ENCODE assay signal across 3 cellular contexts in the genomic region with DNA sequence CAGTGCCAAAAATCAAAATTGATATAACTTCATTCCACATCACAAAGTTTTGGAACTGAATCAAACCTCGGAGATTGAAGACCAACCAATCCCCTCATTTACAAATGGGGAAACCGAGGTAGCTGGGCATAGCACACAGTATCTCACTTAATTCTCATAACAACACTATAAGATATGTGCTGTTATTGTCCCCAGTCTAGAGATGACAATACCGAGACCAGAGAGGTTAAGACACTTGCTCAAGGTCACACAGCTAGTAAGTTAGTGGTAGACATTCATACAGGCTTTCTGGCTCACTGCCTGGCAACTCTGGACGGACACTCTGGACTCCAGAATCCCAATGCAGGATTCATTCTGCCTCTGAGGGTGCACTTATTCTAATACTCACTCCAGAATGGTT.
TF ChIP-seq lines count a peak whose summit lies in the region.

No MANE protein-coding gene starts in this region.

TF ChIP-seq in SK-N-SH, 30 proteins besides CTCF, POLR2A, EP300 and RAD21 (continued from another document):
- TF ChIP-seq, protein P1, sequence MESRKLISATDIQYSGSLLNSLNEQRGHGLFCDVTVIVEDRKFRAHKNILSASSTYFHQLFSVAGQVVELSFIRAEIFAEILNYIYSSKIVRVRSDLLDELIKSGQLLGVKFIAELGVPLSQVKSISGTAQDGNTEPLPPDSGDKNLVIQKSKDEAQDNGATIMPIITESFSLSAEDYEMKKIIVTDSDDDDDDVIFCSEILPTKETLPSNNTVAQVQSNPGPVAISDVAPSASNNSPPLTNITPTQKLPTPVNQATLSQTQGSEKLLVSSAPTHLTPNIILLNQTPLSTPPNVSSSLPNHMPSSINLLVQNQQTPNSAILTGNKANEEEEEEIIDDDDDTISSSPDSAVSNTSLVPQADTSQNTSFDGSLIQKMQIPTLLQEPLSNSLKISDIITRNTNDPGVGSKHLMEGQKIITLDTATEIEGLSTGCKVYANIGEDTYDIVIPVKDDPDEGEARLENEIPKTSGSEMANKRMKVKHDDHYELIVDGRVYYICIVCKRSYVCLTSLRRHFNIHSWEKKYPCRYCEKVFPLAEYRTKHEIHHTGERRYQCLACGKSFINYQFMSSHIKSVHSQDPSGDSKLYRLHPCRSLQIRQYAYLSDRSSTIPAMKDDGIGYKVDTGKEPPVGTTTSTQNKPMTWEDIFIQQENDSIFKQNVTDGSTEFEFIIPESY (IDR thresholded peaks at IDR 0.05; ENCODE audit: borderline replicate concordance, low read depth), result no peak
- TF ChIP-seq, protein P2, sequence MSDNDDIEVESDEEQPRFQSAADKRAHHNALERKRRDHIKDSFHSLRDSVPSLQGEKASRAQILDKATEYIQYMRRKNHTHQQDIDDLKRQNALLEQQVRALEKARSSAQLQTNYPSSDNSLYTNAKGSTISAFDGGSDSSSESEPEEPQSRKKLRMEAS (IDR thresholded peaks at IDR 0.05; ENCODE audit: low read depth), result no peak
- TF ChIP-seq, protein P3, sequence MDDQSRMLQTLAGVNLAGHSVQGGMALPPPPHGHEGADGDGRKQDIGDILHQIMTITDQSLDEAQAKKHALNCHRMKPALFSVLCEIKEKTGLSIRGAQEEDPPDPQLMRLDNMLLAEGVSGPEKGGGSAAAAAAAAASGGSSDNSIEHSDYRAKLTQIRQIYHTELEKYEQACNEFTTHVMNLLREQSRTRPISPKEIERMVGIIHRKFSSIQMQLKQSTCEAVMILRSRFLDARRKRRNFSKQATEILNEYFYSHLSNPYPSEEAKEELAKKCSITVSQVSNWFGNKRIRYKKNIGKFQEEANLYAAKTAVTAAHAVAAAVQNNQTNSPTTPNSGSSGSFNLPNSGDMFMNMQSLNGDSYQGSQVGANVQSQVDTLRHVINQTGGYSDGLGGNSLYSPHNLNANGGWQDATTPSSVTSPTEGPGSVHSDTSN (IDR thresholded peaks at IDR 0.05), result no peak
- no peak for TF ChIP-seq FOXM1 (IDR thresholded peaks at IDR 0.05; ENCODE audit: low read depth)
- no peak for TF ChIP-seq MXI1 (IDR thresholded peaks at IDR 0.05; ENCODE audit: low read depth, low read length)
- no peak for TF ChIP-seq GATA2 (CRISPR knock-in tag; IDR thresholded peaks at IDR 0.05)
- no peak for TF ChIP-seq RCOR1 (IDR thresholded peaks at IDR 0.05; ENCODE audit: low read length)
- no peak for TF ChIP-seq JUND (IDR thresholded peaks at IDR 0.05)
- TF ChIP-seq POLR2AphosphoS5 (IDR thresholded peaks at IDR 0.05; ENCODE audit: low read depth, low read length), result no peak
- TF ChIP-seq NRF1 (IDR thresholded peaks at IDR 0.05; ENCODE audit: low read depth, low read length), result no peak
- no peak for TF ChIP-seq FOSL2 (IDR thresholded peaks at IDR 0.05; ENCODE audit: borderline replicate concordance, low read depth)
- no peak for TF ChIP-seq SMC3 (IDR thresholded peaks at IDR 0.05; ENCODE audit: low read depth, low read length)

TF ChIP-seq in SK-N-SH treated with all-trans-retinoic acid at 6 μM for 48 hours, 23 proteins besides CTCF, POLR2A, EP300 and RAD21 (continued from another document):
- TF ChIP-seq, protein P4, sequence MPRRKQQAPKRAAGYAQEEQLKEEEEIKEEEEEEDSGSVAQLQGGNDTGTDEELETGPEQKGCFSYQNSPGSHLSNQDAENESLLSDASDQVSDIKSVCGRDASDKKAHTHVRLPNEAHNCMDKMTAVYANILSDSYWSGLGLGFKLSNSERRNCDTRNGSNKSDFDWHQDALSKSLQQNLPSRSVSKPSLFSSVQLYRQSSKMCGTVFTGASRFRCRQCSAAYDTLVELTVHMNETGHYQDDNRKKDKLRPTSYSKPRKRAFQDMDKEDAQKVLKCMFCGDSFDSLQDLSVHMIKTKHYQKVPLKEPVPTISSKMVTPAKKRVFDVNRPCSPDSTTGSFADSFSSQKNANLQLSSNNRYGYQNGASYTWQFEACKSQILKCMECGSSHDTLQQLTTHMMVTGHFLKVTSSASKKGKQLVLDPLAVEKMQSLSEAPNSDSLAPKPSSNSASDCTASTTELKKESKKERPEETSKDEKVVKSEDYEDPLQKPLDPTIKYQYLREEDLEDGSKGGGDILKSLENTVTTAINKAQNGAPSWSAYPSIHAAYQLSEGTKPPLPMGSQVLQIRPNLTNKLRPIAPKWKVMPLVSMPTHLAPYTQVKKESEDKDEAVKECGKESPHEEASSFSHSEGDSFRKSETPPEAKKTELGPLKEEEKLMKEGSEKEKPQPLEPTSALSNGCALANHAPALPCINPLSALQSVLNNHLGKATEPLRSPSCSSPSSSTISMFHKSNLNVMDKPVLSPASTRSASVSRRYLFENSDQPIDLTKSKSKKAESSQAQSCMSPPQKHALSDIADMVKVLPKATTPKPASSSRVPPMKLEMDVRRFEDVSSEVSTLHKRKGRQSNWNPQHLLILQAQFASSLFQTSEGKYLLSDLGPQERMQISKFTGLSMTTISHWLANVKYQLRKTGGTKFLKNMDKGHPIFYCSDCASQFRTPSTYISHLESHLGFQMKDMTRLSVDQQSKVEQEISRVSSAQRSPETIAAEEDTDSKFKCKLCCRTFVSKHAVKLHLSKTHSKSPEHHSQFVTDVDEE (CRISPR knock-in tag; IDR thresholded peaks at IDR 0.05), result no peak
- TF ChIP-seq ARNTL (CRISPR knock-in tag; IDR thresholded peaks at IDR 0.05; ENCODE audit: borderline replicate concordance, low read depth), result no peak
- no peak for TF ChIP-seq OSR1 (CRISPR knock-in tag; IDR thresholded peaks at IDR 0.05)
- no peak for TF ChIP-seq BACH2 (CRISPR knock-in tag; IDR thresholded peaks at IDR 0.05; ENCODE audit: borderline replicate concordance)
- no peak for TF ChIP-seq ZNF70 (CRISPR knock-in tag; IDR thresholded peaks at IDR 0.05)
- TF ChIP-seq, protein P5, sequence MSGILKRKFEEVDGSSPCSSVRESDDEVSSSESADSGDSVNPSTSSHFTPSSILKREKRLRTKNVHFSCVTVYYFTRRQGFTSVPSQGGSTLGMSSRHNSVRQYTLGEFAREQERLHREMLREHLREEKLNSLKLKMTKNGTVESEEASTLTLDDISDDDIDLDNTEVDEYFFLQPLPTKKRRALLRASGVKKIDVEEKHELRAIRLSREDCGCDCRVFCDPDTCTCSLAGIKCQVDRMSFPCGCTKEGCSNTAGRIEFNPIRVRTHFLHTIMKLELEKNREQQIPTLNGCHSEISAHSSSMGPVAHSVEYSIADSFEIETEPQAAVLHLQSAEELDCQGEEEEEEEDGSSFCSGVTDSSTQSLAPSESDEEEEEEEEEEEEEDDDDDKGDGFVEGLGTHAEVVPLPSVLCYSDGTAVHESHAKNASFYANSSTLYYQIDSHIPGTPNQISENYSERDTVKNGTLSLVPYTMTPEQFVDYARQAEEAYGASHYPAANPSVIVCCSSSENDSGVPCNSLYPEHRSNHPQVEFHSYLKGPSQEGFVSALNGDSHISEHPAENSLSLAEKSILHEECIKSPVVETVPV (CRISPR knock-in tag; IDR thresholded peaks at IDR 0.05), result no peak
- TF ChIP-seq ZNF565 (CRISPR knock-in tag; conservative IDR thresholded peaks at IDR 0.05; ENCODE audit: low read depth), result no peak
- TF ChIP-seq, protein P6, sequence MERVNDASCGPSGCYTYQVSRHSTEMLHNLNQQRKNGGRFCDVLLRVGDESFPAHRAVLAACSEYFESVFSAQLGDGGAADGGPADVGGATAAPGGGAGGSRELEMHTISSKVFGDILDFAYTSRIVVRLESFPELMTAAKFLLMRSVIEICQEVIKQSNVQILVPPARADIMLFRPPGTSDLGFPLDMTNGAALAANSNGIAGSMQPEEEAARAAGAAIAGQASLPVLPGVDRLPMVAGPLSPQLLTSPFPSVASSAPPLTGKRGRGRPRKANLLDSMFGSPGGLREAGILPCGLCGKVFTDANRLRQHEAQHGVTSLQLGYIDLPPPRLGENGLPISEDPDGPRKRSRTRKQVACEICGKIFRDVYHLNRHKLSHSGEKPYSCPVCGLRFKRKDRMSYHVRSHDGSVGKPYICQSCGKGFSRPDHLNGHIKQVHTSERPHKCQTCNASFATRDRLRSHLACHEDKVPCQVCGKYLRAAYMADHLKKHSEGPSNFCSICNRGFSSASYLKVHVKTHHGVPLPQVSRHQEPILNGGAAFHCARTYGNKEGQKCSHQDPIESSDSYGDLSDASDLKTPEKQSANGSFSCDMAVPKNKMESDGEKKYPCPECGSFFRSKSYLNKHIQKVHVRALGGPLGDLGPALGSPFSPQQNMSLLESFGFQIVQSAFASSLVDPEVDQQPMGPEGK (CRISPR knock-in tag; IDR thresholded peaks at IDR 0.05; ENCODE audit: borderline replicate concordance), result no peak
- TF ChIP-seq ZC3H10 (CRISPR knock-in tag; IDR thresholded peaks at IDR 0.05), result no peak
- TF ChIP-seq CSDC2 (CRISPR knock-in tag; IDR thresholded peaks at IDR 0.05), result no peak
TF ChIP-seq in SK-N-SH treated with all-trans-retinoic acid at 6 μM for 48 hours: peak in this region for 0.

TF ChIP-seq in WTC11, 78 proteins besides CTCF, POLR2A, EP300 and RAD21:
- TF ChIP-seq, protein P7, sequence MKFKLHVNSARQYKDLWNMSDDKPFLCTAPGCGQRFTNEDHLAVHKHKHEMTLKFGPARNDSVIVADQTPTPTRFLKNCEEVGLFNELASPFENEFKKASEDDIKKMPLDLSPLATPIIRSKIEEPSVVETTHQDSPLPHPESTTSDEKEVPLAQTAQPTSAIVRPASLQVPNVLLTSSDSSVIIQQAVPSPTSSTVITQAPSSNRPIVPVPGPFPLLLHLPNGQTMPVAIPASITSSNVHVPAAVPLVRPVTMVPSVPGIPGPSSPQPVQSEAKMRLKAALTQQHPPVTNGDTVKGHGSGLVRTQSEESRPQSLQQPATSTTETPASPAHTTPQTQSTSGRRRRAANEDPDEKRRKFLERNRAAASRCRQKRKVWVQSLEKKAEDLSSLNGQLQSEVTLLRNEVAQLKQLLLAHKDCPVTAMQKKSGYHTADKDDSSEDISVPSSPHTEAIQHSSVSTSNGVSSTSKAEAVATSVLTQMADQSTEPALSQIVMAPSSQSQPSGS (CRISPR knock-in tag; IDR thresholded peaks at IDR 0.05; ENCODE audit: borderline replicate concordance, low read depth), result no peak
- no peak for TF ChIP-seq OVOL2 (CRISPR knock-in tag; IDR thresholded peaks at IDR 0.05; ENCODE audit: borderline replicate concordance)
- TF ChIP-seq GTF2I (CRISPR knock-in tag; conservative IDR thresholded peaks at IDR 0.05), result 0 out of 2 replicates have a peak, but pooled peaks have one; percentile 59
- TF ChIP-seq, protein P8, sequence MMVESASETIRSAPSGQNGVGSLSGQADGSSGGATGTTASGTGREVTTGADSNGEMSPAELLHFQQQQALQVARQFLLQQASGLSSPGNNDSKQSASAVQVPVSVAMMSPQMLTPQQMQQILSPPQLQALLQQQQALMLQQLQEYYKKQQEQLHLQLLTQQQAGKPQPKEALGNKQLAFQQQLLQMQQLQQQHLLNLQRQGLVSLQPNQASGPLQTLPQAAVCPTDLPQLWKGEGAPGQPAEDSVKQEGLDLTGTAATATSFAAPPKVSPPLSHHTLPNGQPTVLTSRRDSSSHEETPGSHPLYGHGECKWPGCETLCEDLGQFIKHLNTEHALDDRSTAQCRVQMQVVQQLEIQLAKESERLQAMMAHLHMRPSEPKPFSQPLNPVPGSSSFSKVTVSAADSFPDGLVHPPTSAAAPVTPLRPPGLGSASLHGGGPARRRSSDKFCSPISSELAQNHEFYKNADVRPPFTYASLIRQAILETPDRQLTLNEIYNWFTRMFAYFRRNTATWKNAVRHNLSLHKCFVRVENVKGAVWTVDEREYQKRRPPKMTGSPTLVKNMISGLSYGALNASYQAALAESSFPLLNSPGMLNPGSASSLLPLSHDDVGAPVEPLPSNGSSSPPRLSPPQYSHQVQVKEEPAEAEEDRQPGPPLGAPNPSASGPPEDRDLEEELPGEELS (CRISPR knock-in tag; IDR thresholded peaks at IDR 0.05), result no peak
- TF ChIP-seq, protein P9, sequence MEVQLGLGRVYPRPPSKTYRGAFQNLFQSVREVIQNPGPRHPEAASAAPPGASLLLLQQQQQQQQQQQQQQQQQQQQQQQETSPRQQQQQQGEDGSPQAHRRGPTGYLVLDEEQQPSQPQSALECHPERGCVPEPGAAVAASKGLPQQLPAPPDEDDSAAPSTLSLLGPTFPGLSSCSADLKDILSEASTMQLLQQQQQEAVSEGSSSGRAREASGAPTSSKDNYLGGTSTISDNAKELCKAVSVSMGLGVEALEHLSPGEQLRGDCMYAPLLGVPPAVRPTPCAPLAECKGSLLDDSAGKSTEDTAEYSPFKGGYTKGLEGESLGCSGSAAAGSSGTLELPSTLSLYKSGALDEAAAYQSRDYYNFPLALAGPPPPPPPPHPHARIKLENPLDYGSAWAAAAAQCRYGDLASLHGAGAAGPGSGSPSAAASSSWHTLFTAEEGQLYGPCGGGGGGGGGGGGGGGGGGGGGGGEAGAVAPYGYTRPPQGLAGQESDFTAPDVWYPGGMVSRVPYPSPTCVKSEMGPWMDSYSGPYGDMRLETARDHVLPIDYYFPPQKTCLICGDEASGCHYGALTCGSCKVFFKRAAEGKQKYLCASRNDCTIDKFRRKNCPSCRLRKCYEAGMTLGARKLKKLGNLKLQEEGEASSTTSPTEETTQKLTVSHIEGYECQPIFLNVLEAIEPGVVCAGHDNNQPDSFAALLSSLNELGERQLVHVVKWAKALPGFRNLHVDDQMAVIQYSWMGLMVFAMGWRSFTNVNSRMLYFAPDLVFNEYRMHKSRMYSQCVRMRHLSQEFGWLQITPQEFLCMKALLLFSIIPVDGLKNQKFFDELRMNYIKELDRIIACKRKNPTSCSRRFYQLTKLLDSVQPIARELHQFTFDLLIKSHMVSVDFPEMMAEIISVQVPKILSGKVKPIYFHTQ (CRISPR knock-in tag; IDR thresholded peaks at IDR 0.05), result no peak
